ENCODE assay signal across 8 cellular contexts in the genomic region with DNA sequence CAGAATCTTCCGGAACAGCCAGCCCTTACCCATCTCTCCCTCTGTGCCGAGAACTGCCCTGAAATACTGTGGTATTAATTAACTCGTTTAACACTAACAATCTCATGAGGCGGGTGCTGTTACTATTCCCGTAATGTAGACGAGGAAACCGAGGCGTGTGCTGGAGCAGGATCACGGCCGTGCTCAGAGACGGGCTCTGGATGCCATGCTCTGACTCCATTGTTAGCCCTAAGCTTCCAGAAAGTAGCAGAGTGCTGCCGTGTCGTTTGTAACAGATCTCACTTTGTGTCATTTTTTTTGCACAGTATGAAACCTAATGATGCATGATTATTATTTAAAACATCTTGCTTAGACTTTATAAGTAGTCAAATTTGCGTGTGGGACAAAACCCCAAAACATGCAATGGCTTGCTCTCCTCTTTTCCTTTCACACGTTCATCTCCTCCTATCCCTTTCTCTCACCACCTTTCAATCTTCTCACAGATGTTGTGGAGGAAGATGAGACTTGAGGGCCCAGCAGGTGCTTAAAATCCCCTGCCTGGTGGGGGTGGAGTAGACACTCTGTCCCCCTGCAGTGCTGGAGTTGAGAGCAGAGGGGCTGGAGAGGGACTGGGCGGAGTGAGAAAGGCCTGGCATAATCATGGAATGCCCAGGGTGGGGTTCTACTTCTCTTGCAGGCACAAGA. TPM values are rescaled to one million over a fixed set of nuclear protein-coding genes. Genes with fewer than 3 reads are reported as not detected.
DNase-seq lines count a peak whose midpoint lies in the region; ATAC-seq and TF ChIP-seq lines count a peak whose summit lies in the region.

No MANE protein-coding gene starts in this region.

- H3K36me3 Mint-ChIP-seq in Calu3 (ENCODE audit: insufficient read depth, unreplicated experiment) = peaks cover 56% of the 10 kb centered on the region

- intact Hi-C loops in Calu3 (cut with micrococcal nuclease; ENCODE audit: unreplicated experiment) = no loop called here

- BruUV-seq in Calu3 (replicated peaks; lab: Mats Ljungman, UMichigan) = TSS peak; percentile 24

- no peaks in the 10 kb centered on the region for H3K9me3 Mint-ChIP-seq in Calu3 (ENCODE audit: low read depth, unreplicated experiment)

- peak overlapping the region; percentile 98 for H3K27ac Mint-ChIP-seq in Calu3 (ENCODE audit: unreplicated experiment)

- TF ChIP-seq CTCF in Calu3 (IDR thresholded peaks at IDR 0.05; ENCODE audit: unreplicated experiment) = no peak
- no peak for TF ChIP-seq CTCF in choroid plexus epithelial cell (conservative IDR thresholded peaks at IDR 0.05; ENCODE audit: low read depth, low read length)

- H3K27me3 Mint-ChIP-seq in Calu3 (ENCODE audit: unreplicated experiment) = no peaks in the 10 kb centered on the region

- peak overlapping the region; percentile 66 for H3K4me3 ChIP-seq in choroid plexus epithelial cell (ENCODE audit: low read depth, low read length)
- H3K4me3 ChIP-seq in mononuclear cell (ENCODE audit: low read length) = peak overlapping the region; percentile 79

- DNase-seq in Calu3 (no peak), NCI-H69 (lab: John Stamatoyannopoulos, UW) (peak; percentile 79), choroid plexus epithelial cell (ENCODE audit: low read depth) (peak; percentile 17), foreskin melanocyte (no peak), NCI-H187 treated with DMSO at 0.1 percent for 48 hours (lab: John Stamatoyannopoulos, UW) (no peak), Ammon's horn (ENCODE audit: low spot score) (no peak)

- H3K4me3 Mint-ChIP-seq in Calu3 (ENCODE audit: low read depth, unreplicated experiment) = peak overlapping the region; percentile 85

- peak; percentile 18 for ATAC-seq in GM21576 (IDR thresholded peaks at IDR 0.05; ENCODE audit: unreplicated experiment)

- H3K9me3 ChIP-seq in mononuclear cell (ENCODE audit: low read depth, low read length) = no peaks in the 10 kb centered on the region

- no peaks in the 10 kb centered on the region for H3K27me3 ChIP-seq in mononuclear cell (ENCODE audit: insufficient read depth, low read length)

- CTCF ChIA-PET in Calu3 (lab: Charles Lee) = interaction anchor here (0.7 to 0.9 kb wide), 2 partner anchors 16 to 31 kb away, joined by 3 read pairs; no protein-coding TSS in a partner anchor

- H3K4me1 ChIP-seq in mononuclear cell (ENCODE audit: insufficient read depth, low read length) = peaks cover 38% of the 10 kb centered on the region

- peaks cover 41% of the 10 kb centered on the region for H3K4me1 Mint-ChIP-seq in Calu3 (ENCODE audit: low read depth, unreplicated experiment)

RNA-seq across cellular contexts. Expression of gene ACTR3C, which starts 0.5 kb away (rescaled TPM):
- total RNA-seq in Calu3 (2022) (22.8 and 26.0 TPM in 2 replicates), mononuclear cell (9.3 TPM)

RNA-seq across cellular contexts. Expression of gene LRRC61, which starts 0.7 kb away (rescaled TPM):
- total RNA-seq in Calu3 (2022) = 14.6 and 22.5 TPM in 2 replicates
- total RNA-seq in mononuclear cell = 15.6 TPM

RNA-seq across cellular contexts. Expression of gene RARRES2, which starts 17.6 kb away (rescaled TPM):
- total RNA-seq in Calu3 (2022) (9.1 and 13.0 TPM in 2 replicates), mononuclear cell (not detected)

RNA-seq across cellular contexts. Expression of gene REPIN1, which starts 44.8 kb away (rescaled TPM):
- total RNA-seq in Calu3 (2022) (185 and 189 TPM in 2 replicates), mononuclear cell (49.2 TPM)

RNA-seq across cellular contexts. Expression of gene ZNF775, which starts 55.3 kb away (rescaled TPM):
- total RNA-seq in Calu3 (2022) = 5.3 and 5.8 TPM in 2 replicates
- total RNA-seq in mononuclear cell = 0.94 TPM

Comparison
In these comparisons a context has a peak if more than half of its experiments do, and no peak if none do; other contexts are left out.
1. DNase-seq: peak in NCI-H69 (single experiment) and choroid plexus epithelial cell (single experiment); none in Calu3 (single experiment), foreskin melanocyte (single experiment), NCI-H187 treated with DMSO at 0.1 percent for 48 hours (single experiment) and Ammon's horn (single experiment).